In the genomic region with DNA sequence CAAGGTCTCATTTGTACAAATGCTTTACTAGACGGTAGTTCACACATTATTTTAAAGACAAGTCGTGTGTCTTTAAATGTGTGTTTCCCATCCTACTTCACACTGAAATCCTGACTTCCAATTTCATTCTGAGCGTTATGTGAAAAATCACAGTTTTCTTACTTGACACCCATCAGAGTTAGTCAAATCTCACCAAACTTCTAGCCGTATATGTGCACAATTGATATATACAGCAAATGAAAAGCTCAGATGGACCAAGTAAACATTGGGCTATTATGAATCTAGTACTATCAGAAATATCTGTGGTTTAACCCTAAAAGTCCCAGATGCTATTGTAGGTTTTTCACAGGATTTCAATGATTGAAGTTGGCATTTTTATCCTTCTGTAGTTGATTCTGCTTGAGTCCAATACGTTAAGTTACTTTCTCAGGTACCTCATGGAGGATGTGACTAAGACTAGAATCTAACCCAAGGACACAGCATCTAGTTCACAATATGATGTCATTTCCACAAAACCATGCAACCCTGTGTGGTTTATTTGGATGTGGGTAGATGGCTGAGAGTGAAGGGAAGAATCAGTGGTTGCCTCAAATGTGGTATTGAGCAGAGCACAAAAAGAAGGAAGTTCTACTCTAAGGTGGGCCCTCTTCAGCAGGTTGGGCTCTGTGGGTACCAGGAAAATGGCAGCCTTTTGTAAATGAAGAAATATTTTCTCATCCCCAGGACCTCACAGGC, we compare ENCODE assay signal across 17 cellular contexts. TPM values are rescaled to one million over a fixed set of nuclear protein-coding genes. Genes with fewer than 3 reads are reported as not detected.
DNase-seq lines count a peak whose midpoint lies in the region; ATAC-seq and FAIRE-seq lines count a peak whose summit lies in the region.
"Had no signal": no experiment of that assay in that cellular context is flagged by ENCODE, and none has a peak within 500 bp of the region (broad histone marks: within the 10 kb centered on the region; RNA-seq: fewer than 3 reads in every experiment).

No MANE protein-coding gene starts in this region.

- H3K27me3 ChIP-seq in right cardiac atrium (ENCODE audit: control insufficient read depth, insufficient read depth), result no peaks in the 10 kb centered on the region

- H3K27ac ChIP-seq in right cardiac atrium (ENCODE audit: low read length), result no peak overlapping the region

- FAIRE-seq in urothelium cell line (lab: Jason Lieb, UNC), result no peak
- FAIRE-seq: endometrium, frontal cortex had no signal

- H3K4me3 Mint-ChIP-seq in activated T-helper 17 cell treated with anti-CD3 and anti-CD28 coated beads, Interleukin-2, amount 50 U/mL, for 72 hours, result no peak overlapping the region
- H3K4me3 Mint-ChIP-seq: CD14-positive monocyte, GM23338, T-cell had no signal

- H3K4me1 Mint-ChIP-seq in activated T-helper 17 cell treated with anti-CD3 and anti-CD28 coated beads, Interleukin-2, amount 50 U/mL, for 72 hours, result peaks cover 6% of the 10 kb centered on the region
- H3K4me1 Mint-ChIP-seq: CD14-positive monocyte, T-cell had no signal

- 83% methylated on average over 5 of the region's 5 CpGs for WGBS in right cardiac atrium

- intact Hi-C loops in right cardiac atrium (cut with DNase I), result no loop called here

- ATAC-seq in GM18511 (IDR thresholded peaks at IDR 0.05; ENCODE audit: unreplicated experiment) (peak; percentile 53), GM21360 (IDR thresholded peaks at IDR 0.05; ENCODE audit: unreplicated experiment) (peak; percentile 66), HG03342 (IDR thresholded peaks at IDR 0.05; ENCODE audit: unreplicated experiment) (peak; percentile 63), right cardiac atrium (no peak), HG02970 (IDR thresholded peaks at IDR 0.05; ENCODE audit: low FRiP score, unreplicated experiment) (no peak)
- ATAC-seq in activated T-helper 17 cell treated with anti-CD3 and anti-CD28 coated beads, Interleukin-2, amount 50 U/mL, for 72 hours (replicated peaks), result peak; percentile 93
- ATAC-seq: GM23338, Panc1 had no signal

- H3K9me3 ChIP-seq in right cardiac atrium (ENCODE audit: control insufficient read depth, low read length), result no peaks in the 10 kb centered on the region

- peak overlapping the region; percentile 44 for H3K27ac Mint-ChIP-seq in activated T-helper 17 cell treated with anti-CD3 and anti-CD28 coated beads, Interleukin-2, amount 50 U/mL, for 72 hours
- H3K27ac Mint-ChIP-seq: GM23338, T-cell had no signal

- H3K27me3 Mint-ChIP-seq in activated T-helper 17 cell treated with anti-CD3 and anti-CD28 coated beads, Interleukin-2, amount 50 U/mL, for 72 hours, result peaks cover 29% of the 10 kb centered on the region

- H3K4me3 ChIP-seq in right cardiac atrium (ENCODE audit: low read length), result no peak overlapping the region
- H3K4me3 ChIP-seq: GM23338 had no signal

- DNase-seq in right cardiac atrium, result no peak
- DNase-seq in urothelium cell line (ENCODE audit: low spot score), result no peak
- DNase-seq: activated CD4-positive, CD25-positive, alpha-beta regulatory T cell treated with anti-CD3 and anti-CD28 coated beads, Interleukin-2, amount 50 U/mL, for 72 hours; central memory CD4-positive, alpha-beta T cell; NCI-H510A; T-cell had no signal

- no peaks in the 10 kb centered on the region for H3K36me3 Mint-ChIP-seq in activated T-helper 17 cell treated with anti-CD3 and anti-CD28 coated beads, Interleukin-2, amount 50 U/mL, for 72 hours (ENCODE audit: low read depth)
- H3K36me3 Mint-ChIP-seq: CD14-positive monocyte, T-cell had no signal

- no peaks in the 10 kb centered on the region for H3K9me3 Mint-ChIP-seq in activated T-helper 17 cell treated with anti-CD3 and anti-CD28 coated beads, Interleukin-2, amount 50 U/mL, for 72 hours
- H3K9me3 Mint-ChIP-seq: GM23338, T-cell had no signal

- no peaks in the 10 kb centered on the region for H3K4me1 ChIP-seq in right cardiac atrium (ENCODE audit: control insufficient read depth, insufficient read depth, low read length)

RNA-seq across cellular contexts. Expression of gene TRIM60, which starts 22.1 kb away (rescaled TPM):
- not detected for total RNA-seq in activated T-helper 17 cell treated with anti-CD3 and anti-CD28 coated beads, Interleukin-2, amount 50 U/mL, for 72 hours
- total RNA-seq in right cardiac atrium, result not detected
- not detected for polyA plus RNA-seq in right cardiac atrium
- total RNA-seq: frontal cortex, G401, GM23338, T-cell had no signal
- polyA plus RNA-seq: CD14-positive monocyte, GM23338 had no signal

RNA-seq across cellular contexts. Expression of gene TRIM61, which starts 32.2 kb away (rescaled TPM):
- 1 to 10 TPM; 1.1 to 1.7 TPM for total RNA-seq in activated T-helper 17 cell treated with anti-CD3 and anti-CD28 coated beads, Interleukin-2, amount 50 U/mL, for 72 hours
- 1 to 10 TPM; 3.0 to 4.2 (median 3.3) TPM for total RNA-seq in right cardiac atrium
- polyA plus RNA-seq in right cardiac atrium, result 2.3 TPM
- total RNA-seq: G401 had no signal
- polyA plus RNA-seq: CD14-positive monocyte, GM23338 had no signal

RNA-seq across cellular contexts. Expression of gene TRIM75, which starts 44.0 kb away (rescaled TPM):
- total RNA-seq in activated T-helper 17 cell treated with anti-CD3 and anti-CD28 coated beads, Interleukin-2, amount 50 U/mL, for 72 hours, result not detected
- total RNA-seq in right cardiac atrium, result not detected
- not detected for polyA plus RNA-seq in right cardiac atrium
- total RNA-seq: frontal cortex, G401, GM23338, T-cell had no signal
- polyA plus RNA-seq: CD14-positive monocyte, GM23338 had no signal

Comparison
In these comparisons a context has a peak if more than half of its experiments do, and no peak if none do; other contexts are left out.
1. ATAC-seq: peak in GM18511 (single experiment), GM21360 (single experiment), HG03342 (single experiment) and activated T-helper 17 cell treated with anti-CD3 and anti-CD28 coated beads, Interleukin-2, amount 50 U/mL, for 72 hours (single experiment); none in right cardiac atrium (0 of 2) and HG02970 (single experiment).